Comparison of ENCODE assay signal across 6 cellular contexts in genomic region chr6:166387098-166387497, GRCh38. TPM values are rescaled to one million over a fixed set of nuclear protein-coding genes. Genes with fewer than 3 reads are reported as not detected.
DNase-seq lines count a peak whose midpoint lies in the region; ATAC-seq, FAIRE-seq and TF ChIP-seq lines count a peak whose summit lies in the region.
"Not testable (repeated sequence)": the region's sequence is repeated elsewhere in the genome, so short reads cannot be mapped to it uniquely, and the experiment has no call there.

No MANE protein-coding gene starts in this region.

- H3K9me2 ChIP-seq in hepatocyte (replicated peaks; ENCODE audit: insufficient read depth) = not testable (repeated sequence)

- H3K79me2 ChIP-seq in hepatocyte = not testable (repeated sequence)
- H3K79me2 ChIP-seq in HepG2 (ENCODE audit: insufficient read depth, low read length) = peaks cover 11% of the 10 kb centered on the region

- 94% methylated on average over 9 of the region's 9 CpGs for WGBS in hepatocyte (ENCODE audit: low lambda C conversion rate, missing lambda C conversion rate)
- 63% methylated on average over 9 of the region's 9 CpGs for WGBS in HepG2 (ENCODE audit: low lambda C conversion rate)
- WGBS in liver = 76% methylated on average over 9 of the region's 9 CpGs
- 51% methylated on average over 9 of the region's 9 CpGs for WGBS in right lobe of liver (ENCODE audit: insufficient coverage, low coverage, low lambda C conversion rate, missing lambda C conversion rate)

- H3K9me3 Mint-ChIP-seq in Calu3 (ENCODE audit: low read depth, unreplicated experiment) = not testable (repeated sequence)

- not testable (repeated sequence) for H3K4me3 ChIP-seq in adipocyte (ENCODE audit: low read length); hepatocyte
- H3K4me3 ChIP-seq in HepG2 (replicated peaks in 1 of 3; ENCODE audit: insufficient read depth in 1 of 3, low read depth in 2 of 3, low read length in 3 of 3) = peak overlapping the region in 2 of 3 experiments; percentile 10 to 17; a peak in 1 of 6 replicates
- peak overlapping the region in 1 of 3 donors; percentile 1 for H3K4me3 ChIP-seq in liver (ENCODE audit: low read depth in 1 of 3, low read length in 3 of 3)
- H3K4me3 ChIP-seq in right lobe of liver = peak overlapping the region in 1 of 3 donors; percentile 26

- H3K4me2 ChIP-seq in hepatocyte (peak overlapping the region; percentile 37), HepG2 (ENCODE audit: low read depth, low read length) (peak overlapping the region; percentile 73)

- DNase-seq in Calu3; adipocyte (ENCODE audit: low read depth); hepatocyte (ENCODE audit: low spot score); HepG2 (ENCODE audit: low spot score); right lobe of liver: not testable (repeated sequence)

- POLR2A ChIA-PET in HepG2 (lab: Yijun Ruan, JAX) = interaction anchor here (1.3 to 3.8 kb wide), 5 partner anchors 9 to 56 kb away, joined by 4 to 36 read pairs (median 15); partner anchors contain the start of gene SFT2D1

- H3K4me1 ChIP-seq in adipocyte (ENCODE audit: control insufficient read depth, insufficient read depth, low read length) (peaks cover 27% of the 10 kb centered on the region), HepG2 (ENCODE audit: insufficient read depth, low read length) (peaks cover 75% of the 10 kb centered on the region), liver (ENCODE audit: control insufficient read depth in 4 of 4, insufficient read depth in 4 of 4, low read length in 3 of 4) (peaks cover 16 to 38% (median 32%) of the 10 kb centered on the region in 4 donors), right lobe of liver (peaks cover 0 to 52% (median 26%) of the 10 kb centered on the region in 4 donors)
- not testable (repeated sequence) for H3K4me1 ChIP-seq in hepatocyte (ENCODE audit: insufficient read depth)

- not testable (repeated sequence) for TF ChIP-seq CTCF in Calu3 (IDR thresholded peaks at IDR 0.05; ENCODE audit: unreplicated experiment); hepatocyte (IDR thresholded peaks at IDR 0.05; ENCODE audit: poor library complexity); HepG2 (CRISPR knock-in tag; IDR thresholded peaks at IDR 0.05); liver (IDR thresholded peaks at IDR 0.05; ENCODE audit: low read depth, low read length, missing input control); right lobe of liver (IDR thresholded peaks at IDR 0.05)

- not testable (repeated sequence) for TF ChIP-seq EP300 in HepG2 (IDR thresholded peaks at IDR 0.05; ENCODE audit: low read depth in 2 of 2, low read length in 2 of 2); HepG2 (CRISPR knock-in tag; IDR thresholded peaks at IDR 0.05; ENCODE audit: borderline replicate concordance)

- not testable (repeated sequence) for H3K36me3 ChIP-seq in adipocyte (ENCODE audit: control insufficient read depth, insufficient read depth, low read length, severe bottlenecking); hepatocyte (replicated peaks; ENCODE audit: insufficient read depth, low read depth); HepG2 (replicated peaks in 1 of 2; ENCODE audit: control insufficient read depth in 1 of 2, insufficient read depth in 2 of 2, low read length in 2 of 2); liver (ENCODE audit: control insufficient read depth in 4 of 4, insufficient read depth in 3 of 4, low read depth in 1 of 4, low read length in 3 of 4); right lobe of liver

- not testable (repeated sequence) for H2AFZ ChIP-seq in hepatocyte; HepG2 (ENCODE audit: low read length)

- not testable (repeated sequence) for FAIRE-seq in HepG2 (lab: Jason Lieb, UNC)

- not testable (repeated sequence) for H3K27me3 ChIP-seq in adipocyte (replicated peaks; ENCODE audit: control insufficient read depth, insufficient read depth, low read length); hepatocyte; HepG2 (ENCODE audit: control insufficient read depth in 1 of 2, insufficient read depth in 2 of 2, low read length in 2 of 2); liver (ENCODE audit: control insufficient read depth in 4 of 4, insufficient read depth in 4 of 4, low read length in 3 of 4); right lobe of liver

- in situ Hi-C loops in HepG2 (cut with HindIII; ENCODE audit: extremely low pct_ligation_motif_present, low pct_unique_long_range_greater_than_20kb) = not testable (repeated sequence)

- not testable (repeated sequence) for H3K27ac ChIP-seq in hepatocyte
- H3K27ac ChIP-seq in HepG2 (ENCODE audit: extremely low read length, insufficient read depth, low read length) (peak overlapping the region; percentile 93), liver (ENCODE audit: low read depth in 1 of 2, low read length in 2 of 2) (peak overlapping the region; percentile 77 to 89), right lobe of liver (peak overlapping the region; percentile 12 to 87 (median 73))

- not testable (repeated sequence) for H3K27me3 Mint-ChIP-seq in Calu3 (ENCODE audit: unreplicated experiment)

- H3K27ac Mint-ChIP-seq in Calu3 (ENCODE audit: unreplicated experiment) = peak overlapping the region; percentile 61

- TF ChIP-seq RAD21 in HepG2 (CRISPR knock-in tag; IDR thresholded peaks at IDR 0.05); liver (IDR thresholded peaks at IDR 0.05): not testable (repeated sequence)

- TF ChIP-seq POLR2A in HepG2 (IDR thresholded peaks at IDR 0.05; ENCODE audit: insufficient read depth in 1 of 2, low read depth in 2 of 2, low read length in 2 of 2); right lobe of liver (IDR thresholded peaks at IDR 0.05): not testable (repeated sequence)

- peaks cover 23% of the 10 kb centered on the region for H3K4me1 Mint-ChIP-seq in Calu3 (ENCODE audit: low read depth, unreplicated experiment)

- CTCF ChIA-PET in Calu3 (lab: Charles Lee) = interaction anchor here (0.6 to 1.5 kb wide), 3 partner anchors 12 to 668 kb away, joined by 3 read pairs; no protein-coding TSS in a partner anchor
- CTCF ChIA-PET in HepG2 (lab: Yijun Ruan, JAX; ENCODE audit: low intra/inter-chr PET ratio, low total read pairs) = not testable (repeated sequence)

- BruUV-seq in Calu3 (replicated peaks; lab: Mats Ljungman, UMichigan); HepG2 (replicated peaks; lab: Mats Ljungman, UMichigan): not testable (repeated sequence)

- intact Hi-C loops in Calu3 (cut with micrococcal nuclease; ENCODE audit: unreplicated experiment) = loop anchor here (5.0 kb wide), 1 partner anchor 110 kb away; no protein-coding TSS in a partner anchor
- intact Hi-C loops in HepG2 (cut with micrococcal nuclease; ENCODE audit: unreplicated experiment); right lobe of liver (cut with DNase I): not testable (repeated sequence)

- H3K4me3 Mint-ChIP-seq in Calu3 (ENCODE audit: low read depth, unreplicated experiment) = peak overlapping the region; percentile 2

- H4K20me1 ChIP-seq in hepatocyte (ENCODE audit: insufficient read depth, poor library complexity, severe bottlenecking); HepG2 (ENCODE audit: insufficient read depth, low read length): not testable (repeated sequence)

- not testable (repeated sequence) for H3K9me3 ChIP-seq in adipocyte (ENCODE audit: control insufficient read depth, low read length); hepatocyte (ENCODE audit: low read depth); HepG2 (ENCODE audit: low read length); liver (ENCODE audit: control insufficient read depth in 4 of 4, low read length in 3 of 4); right lobe of liver

- H3K9ac ChIP-seq in adipocyte (ENCODE audit: low read length) = peak overlapping the region; percentile 29
- peak overlapping the region; percentile 54 for H3K9ac ChIP-seq in HepG2 (ENCODE audit: insufficient read depth, low read depth, low read length)
- H3K9ac ChIP-seq in liver (ENCODE audit: low read depth in 1 of 2, low read length in 2 of 2) = not testable (repeated sequence)

- H3K36me3 Mint-ChIP-seq in Calu3 (ENCODE audit: insufficient read depth, unreplicated experiment) = peaks cover 25% of the 10 kb centered on the region

- ATAC-seq in HepG2, right lobe of liver: not testable (repeated sequence)

RNA-seq across cellular contexts. Expression of gene MPC1, which starts 4.4 kb away (rescaled TPM):
- total RNA-seq in Calu3 (2022) (41.5 and 48.9 TPM in 2 replicates), hepatocyte (54.9 and 75.4 TPM in 2 replicates), HepG2 (2016; rRNA removed; fragmentation: Illumina TruSeq; extraction: Trizol) (214 and 289 TPM in 2 replicates), liver (100 to 1,000 TPM in 1 of 2 donors, 10 to 100 TPM in 1; 79.7 to 261 TPM), right lobe of liver (100 to 1,000 TPM; 102 to 298 (median 180) TPM)
- polyA plus RNA-seq in hepatocyte (70.2 and 70.8 TPM in 2 replicates), HepG2 (2011; rRNA removed) (168 and 189 TPM in 2 replicates), liver (100 to 1,000 TPM; 213 to 478 TPM)
- 81.3 and 95.3 TPM in 2 replicates for total RNA-seq in HepG2 (2016; cell fraction: cytosol; rRNA removed; fragmentation: Illumina TruSeq; extraction: Trizol; ENCODE audit: low read depth)
- total RNA-seq in HepG2 (2016; cell fraction: insoluble cytoplasmic fraction; rRNA removed; fragmentation: Illumina TruSeq; extraction: Trizol) = 218 and 286 TPM in 2 replicates
- total RNA-seq in HepG2 (2016; cell fraction: membrane; rRNA removed; fragmentation: Illumina TruSeq; extraction: Trizol) = 145 and 164 TPM in 2 replicates
- total RNA-seq in HepG2 (2016; cell fraction: nucleus; rRNA removed; fragmentation: Illumina TruSeq; extraction: Trizol) = 93.1 and 102 TPM in 2 replicates
- 191 and 239 TPM in 2 replicates for polyA plus RNA-seq in HepG2 (2011; cell fraction: cytosol; rRNA removed)
- polyA plus RNA-seq in HepG2 (2011; cell fraction: nucleus; rRNA removed) = 59.3 and 82.2 TPM in 2 replicates
- polyA plus RNA-seq in HepG2 (2012) = 136 and 137 TPM in 2 replicates
- 98.8 and 128 TPM in 2 replicates for polyA plus RNA-seq in HepG2 (2016; cell fraction: cytosol; fragmentation: Illumina TruSeq; extraction: Trizol; ENCODE audit: low read depth)
- 328 and 353 TPM in 2 replicates for polyA plus RNA-seq in HepG2 (2016; cell fraction: insoluble cytoplasmic fraction; fragmentation: Illumina TruSeq; extraction: Trizol; ENCODE audit: low read depth)
- 150 and 186 TPM in 2 replicates for polyA plus RNA-seq in HepG2 (2016; cell fraction: membrane; fragmentation: Illumina TruSeq; extraction: Trizol; ENCODE audit: low read depth)
- polyA plus RNA-seq in HepG2 (2016; cell fraction: nucleus; fragmentation: Illumina TruSeq; extraction: Trizol; ENCODE audit: insufficient read depth, low read depth) = 207 and 211 TPM in 2 replicates
- polyA minus RNA-seq in HepG2 (2011; rRNA and poly(A)+ RNA removed; ENCODE audit: low replicate concordance) = 5.6 and 40.9 TPM in 2 replicates
- 51.6 and 57.8 TPM in 2 replicates for polyA minus RNA-seq in HepG2 (2011; cell fraction: cytosol; rRNA and poly(A)+ RNA removed)
- 27.4 and 41.9 TPM in 2 replicates for polyA minus RNA-seq in HepG2 (2011; cell fraction: nucleus; rRNA and poly(A)+ RNA removed)

RNA-seq across cellular contexts. Expression of gene SFT2D1, which starts 44.8 kb away (rescaled TPM):
- 76.4 and 82.4 TPM in 2 replicates for total RNA-seq in Calu3 (2022)
- 51.6 and 67.8 TPM in 2 replicates for total RNA-seq in hepatocyte
- 83.0 and 88.0 TPM in 2 replicates for polyA plus RNA-seq in hepatocyte
- total RNA-seq in HepG2 (2016; rRNA removed; fragmentation: Illumina TruSeq; extraction: Trizol) = 90.7 and 115 TPM in 2 replicates
- 57.6 and 70.5 TPM in 2 replicates for total RNA-seq in HepG2 (2016; cell fraction: cytosol; rRNA removed; fragmentation: Illumina TruSeq; extraction: Trizol; ENCODE audit: low read depth)
- total RNA-seq in HepG2 (2016; cell fraction: insoluble cytoplasmic fraction; rRNA removed; fragmentation: Illumina TruSeq; extraction: Trizol) = 91.5 and 114 TPM in 2 replicates
- 89.7 and 105 TPM in 2 replicates for total RNA-seq in HepG2 (2016; cell fraction: membrane; rRNA removed; fragmentation: Illumina TruSeq; extraction: Trizol)
- 87.1 and 96.7 TPM in 2 replicates for total RNA-seq in HepG2 (2016; cell fraction: nucleus; rRNA removed; fragmentation: Illumina TruSeq; extraction: Trizol)
- polyA plus RNA-seq in HepG2 (2011; rRNA removed) = 127 and 147 TPM in 2 replicates
- polyA plus RNA-seq in HepG2 (2011; cell fraction: cytosol; rRNA removed) = 78.9 and 125 TPM in 2 replicates
- 56.7 and 94.6 TPM in 2 replicates for polyA plus RNA-seq in HepG2 (2011; cell fraction: nucleus; rRNA removed)
- 100 and 109 TPM in 2 replicates for polyA plus RNA-seq in HepG2 (2012)
- polyA plus RNA-seq in HepG2 (2016; cell fraction: cytosol; fragmentation: Illumina TruSeq; extraction: Trizol; ENCODE audit: low read depth) = 67.5 and 94.2 TPM in 2 replicates
- 112 and 116 TPM in 2 replicates for polyA plus RNA-seq in HepG2 (2016; cell fraction: insoluble cytoplasmic fraction; fragmentation: Illumina TruSeq; extraction: Trizol; ENCODE audit: low read depth)
- 96.5 and 108 TPM in 2 replicates for polyA plus RNA-seq in HepG2 (2016; cell fraction: membrane; fragmentation: Illumina TruSeq; extraction: Trizol; ENCODE audit: low read depth)
- polyA plus RNA-seq in HepG2 (2016; cell fraction: nucleus; fragmentation: Illumina TruSeq; extraction: Trizol; ENCODE audit: insufficient read depth, low read depth) = 168 and 175 TPM in 2 replicates
- polyA minus RNA-seq in HepG2 (2011; rRNA and poly(A)+ RNA removed; ENCODE audit: low replicate concordance) = 13.9 and 35.5 TPM in 2 replicates
- polyA minus RNA-seq in HepG2 (2011; cell fraction: cytosol; rRNA and poly(A)+ RNA removed) = 26.1 and 26.7 TPM in 2 replicates
- 65.1 and 95.4 TPM in 2 replicates for polyA minus RNA-seq in HepG2 (2011; cell fraction: nucleus; rRNA and poly(A)+ RNA removed)
- 10 to 100 TPM; 14.7 to 15.7 TPM for total RNA-seq in liver
- 10 to 100 TPM in 1 of 2 donors, 1 to 10 TPM in 1; 9.5 to 16.6 TPM for polyA plus RNA-seq in liver
- total RNA-seq in right lobe of liver = 10 to 100 TPM in 5 of 6 experiments, 1 to 10 TPM in 1; 6.7 to 14.0 (median 12.8) TPM
